ENCODE assay signal across 8 cellular contexts in the genomic region with DNA sequence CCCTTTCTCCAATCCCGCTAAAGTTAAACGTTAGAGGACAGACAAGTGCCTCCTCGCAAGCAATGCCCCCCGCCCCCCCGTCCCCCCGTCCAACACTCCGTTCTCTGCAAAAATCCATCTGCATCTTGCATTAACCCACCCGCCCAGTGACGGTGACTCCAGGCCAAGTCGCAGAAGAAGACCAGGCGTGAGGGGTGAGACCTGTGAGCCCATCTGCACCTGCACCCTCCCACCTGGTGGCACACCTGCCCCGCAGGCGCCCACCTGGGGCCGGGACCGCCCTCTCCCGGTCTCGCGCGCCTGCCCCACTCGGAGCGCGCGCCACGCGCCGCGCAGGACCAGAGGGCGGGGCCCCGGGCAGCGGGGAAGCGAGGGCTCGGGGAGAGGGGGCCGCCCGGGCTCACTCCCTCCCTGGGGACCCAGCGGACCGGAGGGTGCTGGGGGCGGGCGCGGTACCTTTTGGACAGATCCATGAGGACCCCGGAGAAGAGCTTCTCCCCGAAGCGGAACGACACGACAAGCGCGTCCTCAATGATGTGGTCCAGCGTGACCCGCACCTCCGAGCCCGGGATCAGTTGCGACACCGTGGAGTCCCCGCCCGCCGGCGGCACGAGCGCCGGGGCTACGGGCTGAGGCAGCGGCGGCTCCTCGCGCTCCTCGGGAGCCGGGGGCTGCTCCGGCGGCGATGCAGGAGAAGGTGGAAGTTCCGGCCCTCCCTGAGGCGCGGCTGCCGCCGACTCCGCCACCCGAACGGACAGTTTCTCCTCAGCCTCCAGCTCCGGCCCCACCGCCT. TPM values are rescaled to one million over a fixed set of nuclear protein-coding genes. Genes with fewer than 3 reads are reported as not detected.
DNase-seq lines count a peak whose midpoint lies in the region; ATAC-seq and TF ChIP-seq lines count a peak whose summit lies in the region.

No MANE protein-coding gene starts in this region.

- H3K36me3 ChIP-seq in ACC112 (ENCODE audit: insufficient read depth, low read length) = peaks cover 6% of the 10 kb centered on the region
- H3K36me3 ChIP-seq in Peyer's patch = peaks cover 0 to 35% (median 0%) of the 10 kb centered on the region in 3 donors

- peak; percentile 72 to 82 (median 78) for DNase-seq in Peyer's patch
- DNase-seq in activated naive CD4-positive, alpha-beta T cell treated with anti-CD3 and anti-CD28 coated beads for 36 hours = peak; percentile 28
- DNase-seq in Right ventricle myocardium superior = peak; percentile 72
- DNase-seq in posterior cingulate gyrus = peak; percentile 23 to 92 (median 56)
- peak; percentile 51 for DNase-seq in ureter (ENCODE audit: low spot score)

- H3K27me3 ChIP-seq in ACC112 (ENCODE audit: insufficient read depth, low read length) (no peaks in the 10 kb centered on the region), Peyer's patch (no peaks in the 10 kb centered on the region)

- TF ChIP-seq CTCF in Peyer's patch (IDR thresholded peaks at IDR 0.05) = no peak

- H3K27ac Mint-ChIP-seq in activated naive CD4-positive, alpha-beta T cell treated with anti-CD3 and anti-CD28 coated beads for 36 hours = peak overlapping the region; percentile 59

- ATAC-seq in GM18907 (IDR thresholded peaks at IDR 0.05; ENCODE audit: unreplicated experiment) (peak; percentile 29), HG03108 (IDR thresholded peaks at IDR 0.05; ENCODE audit: unreplicated experiment) (peak; percentile 20), Right ventricle myocardium superior (ENCODE audit: poor library complexity) (peak; percentile 64)

- peak overlapping the region; percentile 76 for H3K4me3 Mint-ChIP-seq in activated naive CD4-positive, alpha-beta T cell treated with anti-CD3 and anti-CD28 coated beads for 36 hours

- intact Hi-C loops in activated naive CD4-positive, alpha-beta T cell treated with anti-CD3 and anti-CD28 coated beads for 36 hours (cut with micrococcal nuclease) = loop anchor here (1.0 to 2.0 kb wide), 8 partner anchors 97 to 909 kb away; partner anchors contain the start of genes PTTG1, RNF145 and TTC1
- intact Hi-C loops in Right ventricle myocardium superior (cut with DNase I) = no loop called here
- intact Hi-C loops in posterior cingulate gyrus (cut with DNase I) = loop anchor here (2.0 kb wide), 2 partner anchors 48 to 56 kb away; no protein-coding TSS in a partner anchor

- peaks cover 15% of the 10 kb centered on the region for H3K4me1 Mint-ChIP-seq in activated naive CD4-positive, alpha-beta T cell treated with anti-CD3 and anti-CD28 coated beads for 36 hours (ENCODE audit: low read depth)

- H3K4me1 ChIP-seq in ACC112 (ENCODE audit: control insufficient read depth, insufficient read depth, low read length, unreplicated experiment) = peaks cover 4% of the 10 kb centered on the region
- H3K4me1 ChIP-seq in Peyer's patch = peaks cover 0 to 11% (median 2%) of the 10 kb centered on the region in 4 donors

- no peaks in the 10 kb centered on the region for H3K9me3 Mint-ChIP-seq in activated naive CD4-positive, alpha-beta T cell treated with anti-CD3 and anti-CD28 coated beads for 36 hours

- CTCF ChIA-PET in activated naive CD4-positive, alpha-beta T cell treated with anti-CD3 and anti-CD28 coated beads for 36 hours (lab: Charles Lee) = interaction anchor here (0.8 kb wide), 1 partner anchor 37 kb away, joined by 3 read pairs; no protein-coding TSS in a partner anchor

- H3K36me3 Mint-ChIP-seq in activated naive CD4-positive, alpha-beta T cell treated with anti-CD3 and anti-CD28 coated beads for 36 hours (ENCODE audit: low read depth) = peaks cover 21% of the 10 kb centered on the region

- H3K27me3 Mint-ChIP-seq in activated naive CD4-positive, alpha-beta T cell treated with anti-CD3 and anti-CD28 coated beads for 36 hours (ENCODE audit: low read depth) = no peaks in the 10 kb centered on the region

- peak overlapping the region; percentile 94 for H3K4me3 ChIP-seq in ACC112 (ENCODE audit: low read depth, low read length)
- peak overlapping the region; percentile 82 to 100 (median 98) for H3K4me3 ChIP-seq in Peyer's patch

- TF ChIP-seq POLR2A in Peyer's patch (IDR thresholded peaks at IDR 0.05) = no peak

- peaks cover 30% of the 10 kb centered on the region for H3K79me2 ChIP-seq in ACC112 (ENCODE audit: control insufficient read depth, insufficient read depth, low read length, unreplicated experiment)

- no peaks in the 10 kb centered on the region for H3K9me3 ChIP-seq in Peyer's patch

- H3K27ac ChIP-seq in ACC112 (ENCODE audit: low read depth, low read length) (peak overlapping the region; percentile 58), Peyer's patch (peak overlapping the region; percentile 95 to 100 (median 98))

- peak overlapping the region; percentile 73 for H2AFZ ChIP-seq in ACC112 (ENCODE audit: low read length, unreplicated experiment)

RNA-seq across cellular contexts. Expression of gene PWWP2A, which starts 0.7 kb away (rescaled TPM):
- total RNA-seq in Peyer's patch (10 to 100 TPM; 34.9 to 57.6 (median 54.3) TPM), Right ventricle myocardium superior (8.8 TPM), ureter (34.7 TPM)
- 10 to 100 TPM; 14.8 to 15.8 TPM for total RNA-seq in activated naive CD4-positive, alpha-beta T cell treated with anti-CD3 and anti-CD28 coated beads for 36 hours

Comparison
In these comparisons a context has a peak if more than half of its experiments do, and no peak if none do; other contexts are left out.
1. Peak in every context shown above with its lines: DNase-seq, ATAC-seq, H3K4me3 ChIP-seq and H3K27ac ChIP-seq.
2. DNase-seq: peak in every context shown above with its lines; median percentile 78 in Peyer's patch; 72 in Right ventricle myocardium superior; 56 in posterior cingulate gyrus; 51 in ureter; 28 in activated naive CD4-positive, alpha-beta T cell treated with anti-CD3 and anti-CD28 coated beads for 36 hours.